Comparison of ENCODE assay signal across 8 cellular contexts in genomic region chr20:45833030-45833882, GRCh38. TPM values are rescaled to one million over a fixed set of nuclear protein-coding genes. Genes with fewer than 3 reads are reported as not detected.
DNase-seq lines count a peak whose midpoint lies in the region; ATAC-seq and TF ChIP-seq lines count a peak whose summit lies in the region.

A gene with protein sequence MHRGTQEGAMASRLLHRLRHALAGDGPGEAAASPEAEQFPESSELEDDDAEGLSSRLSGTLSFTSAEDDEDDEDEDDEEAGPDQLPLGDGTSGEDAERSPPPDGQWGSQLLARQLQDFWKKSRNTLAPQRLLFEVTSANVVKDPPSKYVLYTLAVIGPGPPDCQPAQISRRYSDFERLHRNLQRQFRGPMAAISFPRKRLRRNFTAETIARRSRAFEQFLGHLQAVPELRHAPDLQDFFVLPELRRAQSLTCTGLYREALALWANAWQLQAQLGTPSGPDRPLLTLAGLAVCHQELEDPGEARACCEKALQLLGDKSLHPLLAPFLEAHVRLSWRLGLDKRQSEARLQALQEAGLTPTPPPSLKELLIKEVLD (plus strand): TSS chr20:45833799. CDS start chr20:45833920, 121 bp downstream.

- no peak for TF ChIP-seq CTCF in brain microvascular endothelial cell (IDR thresholded peaks at IDR 0.05; ENCODE audit: low read depth, low read length, missing control alignments)
- TF ChIP-seq CTCF in hepatocyte (IDR thresholded peaks at IDR 0.05; ENCODE audit: poor library complexity): no peak

- no peak for ATAC-seq in GM21529 (IDR thresholded peaks at IDR 0.05; ENCODE audit: unreplicated experiment)

- in situ Hi-C loops in brain microvascular endothelial cell (cut with HindIII; ENCODE audit: low pct_ligation_motif_present, low sequenced_read_pairs): no loop called here

- peak within 1 kb of the TSS; percentile 87 for H2AFZ ChIP-seq in hepatocyte

- H3K4me2 ChIP-seq in hepatocyte: peak within 1 kb of the TSS; percentile 92

- peaks cover 5% of the 10 kb centered on the region for H3K36me3 ChIP-seq in brain microvascular endothelial cell (replicated peaks)
- H3K36me3 ChIP-seq in hepatocyte (replicated peaks; ENCODE audit: insufficient read depth, low read depth): no peaks in the 10 kb centered on the region

- H3K9me3 ChIP-seq in hepatocyte (ENCODE audit: low read depth): no peaks in the 10 kb centered on the region

- WGBS in hepatocyte (ENCODE audit: low lambda C conversion rate, missing lambda C conversion rate): 22% methylated on average over 17 of the region's 35 CpGs

- DNase-seq in EL (peak; percentile 95), HT1080 (ENCODE audit: low read depth) (peak; percentile 88), SHP77 treated with DMSO at 0.1 percent for 48 hours (lab: John Stamatoyannopoulos, UW) (peak; percentile 18), brain microvascular endothelial cell (peak; percentile 81), hepatocyte (ENCODE audit: low spot score) (peak; percentile 91), posterior vena cava (ENCODE audit: low spot score) (peak; percentile 96), RPMI8226 (no peak)

- H4K20me1 ChIP-seq in hepatocyte (ENCODE audit: insufficient read depth, poor library complexity, severe bottlenecking): no peaks in the 10 kb centered on the region

- H3K27me3 ChIP-seq in brain microvascular endothelial cell (replicated peaks): no peaks in the 10 kb centered on the region
- H3K27me3 ChIP-seq in hepatocyte: no peaks in the 10 kb centered on the region

- H3K9me2 ChIP-seq in hepatocyte (replicated peaks; ENCODE audit: insufficient read depth): no peaks in the 10 kb centered on the region

- H3K27ac ChIP-seq in brain microvascular endothelial cell (peak within 1 kb of the TSS; percentile 45), hepatocyte (peak within 1 kb of the TSS; percentile 87)

- H3K79me2 ChIP-seq in hepatocyte: peaks cover 12% of the 10 kb centered on the region

- H3K4me3 ChIP-seq in brain microvascular endothelial cell (ENCODE audit: low read depth, low read length) (peak within 1 kb of the TSS; percentile 70), hepatocyte (peak within 1 kb of the TSS; percentile 87)

- intact Hi-C loops in posterior vena cava (cut with DNase I): no loop called here

- H3K4me1 ChIP-seq in hepatocyte (ENCODE audit: insufficient read depth): peaks cover 29% of the 10 kb centered on the region

RNA-seq across cellular contexts. Expression of the gene that starts here (rescaled TPM):
- total RNA-seq in HT1080 (2014; rRNA removed; shearing (Covaris generic)): 38.5 and 39.6 TPM in 2 replicates
- 25.6 and 25.9 TPM in 2 replicates for polyA plus RNA-seq in HT1080 (2015; cell fraction: cytosol; rRNA removed)
- polyA plus RNA-seq in HT1080 (2015; cell fraction: nucleus; rRNA removed): 23.3 and 24.1 TPM in 2 replicates
- total RNA-seq in hepatocyte (19.3 and 30.0 TPM in 2 replicates), posterior vena cava (10 to 100 TPM; 35.8 to 55.4 TPM)
- 32.1 and 32.5 TPM in 2 replicates for polyA plus RNA-seq in hepatocyte
